ENCODE assay signal across 8 cellular contexts in genomic region chr3:149085828-149086231, GRCh38. TPM values are rescaled to one million over a fixed set of nuclear protein-coding genes. Genes with fewer than 3 reads are reported as not detected.
A peak's percentile ranks its signal among the peaks of the same experiment; 100 is the strongest.
DNase-seq lines count a peak whose midpoint lies in the region; ATAC-seq and TF ChIP-seq lines count a peak whose summit lies in the region.

No MANE protein-coding gene starts in this region.

- H3K27ac ChIP-seq in DOHH2 (ENCODE audit: low read depth, low read length) (peak overlapping the region; percentile 27), SJCRH30 (peak overlapping the region; percentile 58), ectodermal cell (ENCODE audit: insufficient read depth, low read depth, low read length, poor library complexity, severe bottlenecking) (peak overlapping the region; percentile 84), thyroid gland (peak overlapping the region; percentile 63 to 85 (median 82))

- 3 to 4% methylated on average over 21 of the region's 21 CpGs for WGBS in ectodermal cell, 2 experiments
- WGBS in thyroid gland, 2 donors = 0 to 1% methylated on average over 17 to 21 of the region's 21 CpGs

- H3K9me2 ChIP-seq in DOHH2 (replicated peaks; ENCODE audit: control insufficient read depth, low read length) = no peaks in the 10 kb centered on the region

- H3K4me3 ChIP-seq in DOHH2 (ENCODE audit: low read length) (peak overlapping the region; percentile 80), SJCRH30 (peak overlapping the region; percentile 71), ectodermal cell (ENCODE audit: insufficient read depth, low read depth, low read length) (peak overlapping the region; percentile 68), thyroid gland (replicated peaks in 1 of 3) (peak overlapping the region; percentile 37 to 74 (median 70))

- H4K20me1 ChIP-seq in DOHH2 (ENCODE audit: control insufficient read depth, insufficient read depth, low read depth, low read length) = no peaks in the 10 kb centered on the region

- H3K36me3 ChIP-seq in DOHH2 (ENCODE audit: control insufficient read depth, low read length) (peaks cover 4% of the 10 kb centered on the region), SJCRH30 (peaks cover 12% of the 10 kb centered on the region), ectodermal cell (ENCODE audit: control insufficient read depth, insufficient read depth, low read length) (no peaks in the 10 kb centered on the region), thyroid gland (no peaks in the 10 kb centered on the region)

- TF ChIP-seq POLR2A in thyroid gland (IDR thresholded peaks at IDR 0.05) = no peak

- peak; percentile 36 for ATAC-seq in GM19372 (IDR thresholded peaks at IDR 0.05; ENCODE audit: low read depth, unreplicated experiment)
- peak; percentile 40 for ATAC-seq in HG03378 (IDR thresholded peaks at IDR 0.05; ENCODE audit: unreplicated experiment)

- H3K4me1 ChIP-seq in DOHH2 (ENCODE audit: control insufficient read depth, low read length) (peaks cover 27% of the 10 kb centered on the region), SJCRH30 (0 out of 2 replicates have a peak, but pooled peaks cover 5% of the 10 kb centered on the region), ectodermal cell (ENCODE audit: control insufficient read depth, insufficient read depth, low read length) (no peaks in the 10 kb centered on the region), thyroid gland (peaks cover 6 to 8% of the 10 kb centered on the region in 2 donors)

- peak in 1 of 2 experiments; percentile 13 for DNase-seq in SJCRH30
- DNase-seq in medulla oblongata (ENCODE audit: extremely low spot score) = peak; percentile 50
- no peak for DNase-seq in thyroid gland
- DNase-seq in RKO (ENCODE audit: low spot score) = no peak

- H3K9me3 ChIP-seq in DOHH2 (ENCODE audit: control insufficient read depth, insufficient read depth, low read length) (no peaks in the 10 kb centered on the region), SJCRH30 (replicated peaks) (no peaks in the 10 kb centered on the region), ectodermal cell (ENCODE audit: control insufficient read depth, low read length) (no peaks in the 10 kb centered on the region), thyroid gland (no peaks in the 10 kb centered on the region)

- peak overlapping the region; percentile 77 for H3K4me2 ChIP-seq in DOHH2 (ENCODE audit: low read length)

- TF ChIP-seq CTCF in DOHH2 (IDR thresholded peaks at IDR 0.05; ENCODE audit: low read depth, low read length, poor library complexity, severe bottlenecking) = no peak
- TF ChIP-seq CTCF in thyroid gland (IDR thresholded peaks at IDR 0.05) = no peak

- intact Hi-C loops in thyroid gland (cut with DNase I) = no loop called here

- no peaks in the 10 kb centered on the region for H3F3A ChIP-seq in DOHH2 (ENCODE audit: control insufficient read depth, insufficient read depth)

- H3K27me3 ChIP-seq in DOHH2 (ENCODE audit: control insufficient read depth, low read length) (no peaks in the 10 kb centered on the region), SJCRH30 (no peaks in the 10 kb centered on the region), ectodermal cell (ENCODE audit: control insufficient read depth, insufficient read depth, low read length, poor library complexity, severe bottlenecking) (no peaks in the 10 kb centered on the region), thyroid gland (no peaks in the 10 kb centered on the region)

- peaks cover 41% of the 10 kb centered on the region for H3K79me2 ChIP-seq in DOHH2 (ENCODE audit: control insufficient read depth, low read length)

RNA-seq across cellular contexts. Expression of gene HLTF, which starts 0.5 kb away (rescaled TPM):
- total RNA-seq in SJCRH30 (2014; rRNA removed; shearing (Covaris generic)) = 71.2 and 80.8 TPM in 2 replicates
- 18.2 TPM for polyA plus RNA-seq in ectodermal cell (2013, experiment 1 of 4)
- 20.2 TPM for polyA plus RNA-seq in ectodermal cell (2013, experiment 2 of 4)
- polyA plus RNA-seq in ectodermal cell (2013, experiment 3 of 4) = 23.4 TPM
- polyA plus RNA-seq in ectodermal cell (2013, experiment 4 of 4) = 27.2 TPM
- total RNA-seq in thyroid gland = 10 to 100 TPM; 40.9 to 53.1 (median 47.7) TPM

RNA-seq across cellular contexts. Expression of gene HPS3, which starts 43.6 kb away (rescaled TPM):
- total RNA-seq in SJCRH30 (2014; rRNA removed; shearing (Covaris generic)) = 12.0 and 14.2 TPM in 2 replicates
- polyA plus RNA-seq in ectodermal cell (2013, experiment 1 of 4) = 28.2 TPM
- polyA plus RNA-seq in ectodermal cell (2013, experiment 2 of 4) = 30.9 TPM
- polyA plus RNA-seq in ectodermal cell (2013, experiment 3 of 4) = 24.3 TPM
- 26.7 TPM for polyA plus RNA-seq in ectodermal cell (2013, experiment 4 of 4)
- total RNA-seq in thyroid gland = 10 to 100 TPM; 23.0 to 27.9 (median 24.4) TPM

Comparison
In these comparisons a context has a peak if more than half of its experiments do, and no peak if none do; other contexts are left out.
1. H3K27ac ChIP-seq: peak in every context shown above with its lines; median percentile 84 in ectodermal cell; 82 in thyroid gland; 58 in SJCRH30; 27 in DOHH2.